In genomic region chr11:124079631-124080318, GRCh38 we compare ENCODE assay signal across 1 cellular context.
TF ChIP-seq lines count a peak whose summit lies in the region.

No MANE protein-coding gene starts in this region.

TF ChIP-seq in K562, 482 proteins besides CTCF, POLR2A, EP300 and RAD21 (continued from another document and continues in another):
- TF ChIP-seq, protein P1, sequence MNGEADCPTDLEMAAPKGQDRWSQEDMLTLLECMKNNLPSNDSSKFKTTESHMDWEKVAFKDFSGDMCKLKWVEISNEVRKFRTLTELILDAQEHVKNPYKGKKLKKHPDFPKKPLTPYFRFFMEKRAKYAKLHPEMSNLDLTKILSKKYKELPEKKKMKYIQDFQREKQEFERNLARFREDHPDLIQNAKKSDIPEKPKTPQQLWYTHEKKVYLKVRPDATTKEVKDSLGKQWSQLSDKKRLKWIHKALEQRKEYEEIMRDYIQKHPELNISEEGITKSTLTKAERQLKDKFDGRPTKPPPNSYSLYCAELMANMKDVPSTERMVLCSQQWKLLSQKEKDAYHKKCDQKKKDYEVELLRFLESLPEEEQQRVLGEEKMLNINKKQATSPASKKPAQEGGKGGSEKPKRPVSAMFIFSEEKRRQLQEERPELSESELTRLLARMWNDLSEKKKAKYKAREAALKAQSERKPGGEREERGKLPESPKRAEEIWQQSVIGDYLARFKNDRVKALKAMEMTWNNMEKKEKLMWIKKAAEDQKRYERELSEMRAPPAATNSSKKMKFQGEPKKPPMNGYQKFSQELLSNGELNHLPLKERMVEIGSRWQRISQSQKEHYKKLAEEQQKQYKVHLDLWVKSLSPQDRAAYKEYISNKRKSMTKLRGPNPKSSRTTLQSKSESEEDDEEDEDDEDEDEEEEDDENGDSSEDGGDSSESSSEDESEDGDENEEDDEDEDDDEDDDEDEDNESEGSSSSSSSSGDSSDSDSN (IDR thresholded peaks at IDR 0.05; ENCODE audit: borderline replicate concordance in 1 of 2, low read depth in 2 of 2, low read length in 2 of 2) = no peak
- peak; percentile 76 for TF ChIP-seq HES1 (IDR thresholded peaks at IDR 0.05; ENCODE audit: low read depth)
- TF ChIP-seq YBX1 (IDR thresholded peaks at IDR 0.05) = no peak
- peak; percentile 96 for TF ChIP-seq CBFA2T2 (conservative IDR thresholded peaks at IDR 0.05)
- TF ChIP-seq NFXL1 (CRISPR knock-in tag; IDR thresholded peaks at IDR 0.05) = no peak
- TF ChIP-seq SOX6 (IDR thresholded peaks at IDR 0.05) = peak; percentile 93
- TF ChIP-seq NONO (IDR thresholded peaks at IDR 0.05; ENCODE audit: low read depth in 2 of 2, low read length in 1 of 2) = 0 out of 4 replicates have a peak, but pooled peaks of 1 of the 2 experiments have one; percentile 27
- TF ChIP-seq, protein P2, sequence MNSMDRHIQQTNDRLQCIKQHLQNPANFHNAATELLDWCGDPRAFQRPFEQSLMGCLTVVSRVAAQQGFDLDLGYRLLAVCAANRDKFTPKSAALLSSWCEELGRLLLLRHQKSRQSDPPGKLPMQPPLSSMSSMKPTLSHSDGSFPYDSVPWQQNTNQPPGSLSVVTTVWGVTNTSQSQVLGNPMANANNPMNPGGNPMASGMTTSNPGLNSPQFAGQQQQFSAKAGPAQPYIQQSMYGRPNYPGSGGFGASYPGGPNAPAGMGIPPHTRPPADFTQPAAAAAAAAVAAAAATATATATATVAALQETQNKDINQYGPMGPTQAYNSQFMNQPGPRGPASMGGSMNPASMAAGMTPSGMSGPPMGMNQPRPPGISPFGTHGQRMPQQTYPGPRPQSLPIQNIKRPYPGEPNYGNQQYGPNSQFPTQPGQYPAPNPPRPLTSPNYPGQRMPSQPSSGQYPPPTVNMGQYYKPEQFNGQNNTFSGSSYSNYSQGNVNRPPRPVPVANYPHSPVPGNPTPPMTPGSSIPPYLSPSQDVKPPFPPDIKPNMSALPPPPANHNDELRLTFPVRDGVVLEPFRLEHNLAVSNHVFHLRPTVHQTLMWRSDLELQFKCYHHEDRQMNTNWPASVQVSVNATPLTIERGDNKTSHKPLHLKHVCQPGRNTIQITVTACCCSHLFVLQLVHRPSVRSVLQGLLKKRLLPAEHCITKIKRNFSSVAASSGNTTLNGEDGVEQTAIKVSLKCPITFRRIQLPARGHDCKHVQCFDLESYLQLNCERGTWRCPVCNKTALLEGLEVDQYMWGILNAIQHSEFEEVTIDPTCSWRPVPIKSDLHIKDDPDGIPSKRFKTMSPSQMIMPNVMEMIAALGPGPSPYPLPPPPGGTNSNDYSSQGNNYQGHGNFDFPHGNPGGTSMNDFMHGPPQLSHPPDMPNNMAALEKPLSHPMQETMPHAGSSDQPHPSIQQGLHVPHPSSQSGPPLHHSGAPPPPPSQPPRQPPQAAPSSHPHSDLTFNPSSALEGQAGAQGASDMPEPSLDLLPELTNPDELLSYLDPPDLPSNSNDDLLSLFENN (IDR thresholded peaks at IDR 0.05; ENCODE audit: low read depth in 2 of 2, low read length in 2 of 2) = peak in 1 of 2 experiments; percentile 93; a peak in 2 of 4 replicates
- TF ChIP-seq EHMT2 (IDR thresholded peaks at IDR 0.05) = 0 out of 2 replicates have a peak, but pooled peaks have one; percentile 25
- no peak for TF ChIP-seq ZKSCAN3 (CRISPR knock-in tag; IDR thresholded peaks at IDR 0.05)
- peak; percentile 85; the same call in 1 of the 2 replicates for TF ChIP-seq ZNF197 (CRISPR knock-in tag; IDR thresholded peaks at IDR 0.05; ENCODE audit: low read depth)
- TF ChIP-seq TRIM24 (IDR thresholded peaks at IDR 0.05) = peak; percentile 94 to 95
- no peak for TF ChIP-seq TBP (optimal IDR thresholded peaks at IDR 0.05; ENCODE audit: low read depth, low read length)
- TF ChIP-seq, protein P3, sequence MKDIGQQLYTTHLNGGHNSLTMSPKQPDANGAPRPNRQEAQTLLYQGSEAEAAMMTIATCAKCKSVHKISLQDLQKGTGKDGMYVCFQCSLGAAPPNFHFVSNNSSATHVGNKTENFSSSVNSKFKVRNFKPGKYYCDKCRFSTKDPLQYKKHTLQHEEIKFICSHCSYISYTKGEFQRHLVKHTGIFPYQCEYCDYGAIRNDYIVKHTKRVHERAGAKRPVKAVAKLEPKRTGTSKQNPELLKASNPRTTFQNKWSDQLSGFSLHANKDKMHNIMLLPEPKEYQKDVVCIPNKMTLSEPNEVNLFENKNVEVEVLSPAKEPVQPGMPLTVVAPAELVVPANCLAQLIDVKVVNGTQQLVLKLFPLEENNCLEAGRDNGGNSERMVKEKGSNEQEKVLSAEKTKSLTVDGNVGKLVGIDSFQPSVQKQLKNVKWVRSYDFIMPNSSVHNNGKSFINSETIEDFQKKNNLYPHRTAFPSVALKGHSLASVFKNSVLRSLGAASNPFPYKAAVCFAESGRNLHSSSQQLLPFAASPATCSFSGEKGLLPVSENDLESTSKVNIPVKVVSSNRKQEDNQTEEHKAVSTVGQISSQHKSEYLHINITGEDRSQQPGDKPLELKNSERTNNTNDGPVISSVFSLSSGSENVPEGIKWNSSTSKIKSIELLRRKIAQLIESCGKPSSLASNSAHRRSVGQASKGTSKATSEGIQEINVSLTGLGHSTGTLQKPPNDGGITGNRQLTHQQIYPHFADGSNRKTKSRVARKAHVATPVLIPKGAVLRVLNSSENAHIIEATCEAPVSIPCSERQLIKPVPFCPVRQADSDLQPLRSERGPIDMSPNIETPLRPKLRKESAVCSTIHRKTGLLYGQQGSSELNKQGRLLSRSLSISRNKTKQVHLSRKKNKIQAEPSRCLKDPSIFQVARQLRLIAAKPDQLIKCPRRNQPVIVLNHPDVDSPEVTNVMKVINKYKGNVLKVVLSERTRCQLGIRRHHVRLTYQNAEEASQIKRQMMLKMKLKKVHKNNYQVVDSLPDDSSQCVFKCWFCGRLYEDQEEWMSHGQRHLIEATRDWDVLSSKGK (CRISPR knock-in tag; IDR thresholded peaks at IDR 0.05) = 0 out of 2 replicates have a peak, but pooled peaks have one; percentile 41
- TF ChIP-seq FOSL1 (tag; conservative IDR thresholded peaks at IDR 0.05) = peak; percentile 96
- TF ChIP-seq ZNF76 (CRISPR knock-in tag; IDR thresholded peaks at IDR 0.05; ENCODE audit: borderline replicate concordance) = 0 out of 2 replicates have a peak, but pooled peaks have one; percentile 58
- TF ChIP-seq, protein P4, sequence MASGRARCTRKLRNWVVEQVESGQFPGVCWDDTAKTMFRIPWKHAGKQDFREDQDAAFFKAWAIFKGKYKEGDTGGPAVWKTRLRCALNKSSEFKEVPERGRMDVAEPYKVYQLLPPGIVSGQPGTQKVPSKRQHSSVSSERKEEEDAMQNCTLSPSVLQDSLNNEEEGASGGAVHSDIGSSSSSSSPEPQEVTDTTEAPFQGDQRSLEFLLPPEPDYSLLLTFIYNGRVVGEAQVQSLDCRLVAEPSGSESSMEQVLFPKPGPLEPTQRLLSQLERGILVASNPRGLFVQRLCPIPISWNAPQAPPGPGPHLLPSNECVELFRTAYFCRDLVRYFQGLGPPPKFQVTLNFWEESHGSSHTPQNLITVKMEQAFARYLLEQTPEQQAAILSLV (tag; IDR thresholded peaks at IDR 0.05) = no peak
- TF ChIP-seq NEUROD1 (IDR thresholded peaks at IDR 0.05; ENCODE audit: borderline replicate concordance, low read depth, low read length, partially characterized antibody) = peak; percentile 90
- peak; percentile 99 for TF ChIP-seq DPF2 (IDR thresholded peaks at IDR 0.05)
- TF ChIP-seq LEF1 (IDR thresholded peaks at IDR 0.05) = peak; percentile 91
- peak; percentile 28 to 33; a peak in 2 of 4 replicates for TF ChIP-seq TEAD1 (CRISPR knock-in tag; IDR thresholded peaks at IDR 0.05)
- peak; percentile 76; the same call in 1 of the 2 replicates for TF ChIP-seq ZBTB17 (CRISPR knock-in tag; IDR thresholded peaks at IDR 0.05)
- TF ChIP-seq E2F4 (CRISPR knock-in tag; IDR thresholded peaks at IDR 0.05; ENCODE audit: low read depth) = no peak
- peak; percentile 94 for TF ChIP-seq NFATC3 (IDR thresholded peaks at IDR 0.05)
- TF ChIP-seq HEY1 (CRISPR knock-in tag; IDR thresholded peaks at IDR 0.05; ENCODE audit: borderline replicate concordance) = no peak
- 0 out of 4 replicates have a peak, but pooled peaks of 1 of the 2 experiments have one; percentile 17 for TF ChIP-seq MLX (CRISPR knock-in tag; conservative IDR thresholded peaks at IDR 0.05)
- TF ChIP-seq KDM1A (IDR thresholded peaks at IDR 0.05) = peak; percentile 60 to 68; a peak in 2 of 4 replicates
- TF ChIP-seq GABPA (tag; conservative IDR thresholded peaks at IDR 0.05; ENCODE audit: low read depth) = no peak
- TF ChIP-seq, protein P5, sequence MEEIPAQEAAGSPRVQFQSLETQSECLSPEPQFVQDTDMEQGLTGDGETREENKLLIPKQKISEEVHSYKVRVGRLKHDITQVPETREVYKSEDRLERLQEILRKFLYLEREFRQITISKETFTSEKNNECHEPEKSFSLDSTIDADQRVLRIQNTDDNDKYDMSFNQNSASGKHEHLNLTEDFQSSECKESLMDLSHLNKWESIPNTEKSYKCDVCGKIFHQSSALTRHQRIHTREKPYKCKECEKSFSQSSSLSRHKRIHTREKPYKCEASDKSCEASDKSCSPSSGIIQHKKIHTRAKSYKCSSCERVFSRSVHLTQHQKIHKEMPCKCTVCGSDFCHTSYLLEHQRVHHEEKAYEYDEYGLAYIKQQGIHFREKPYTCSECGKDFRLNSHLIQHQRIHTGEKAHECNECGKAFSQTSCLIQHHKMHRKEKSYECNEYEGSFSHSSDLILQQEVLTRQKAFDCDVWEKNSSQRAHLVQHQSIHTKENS (CRISPR knock-in tag; IDR thresholded peaks at IDR 0.05) = no peak
- TF ChIP-seq KLF16 (IDR thresholded peaks at IDR 0.05) = peak; percentile 95
- TF ChIP-seq FOXM1 (IDR thresholded peaks at IDR 0.05; ENCODE audit: low read depth) = peak; percentile 92
- TF ChIP-seq FOXM1 (CRISPR knock-in tag; IDR thresholded peaks at IDR 0.05; ENCODE audit: low read depth) = no peak
- TF ChIP-seq ATF3 (IDR thresholded peaks at IDR 0.05) = peak; percentile 98
- peak; percentile 90; the same call in 1 of the 2 replicates for TF ChIP-seq ATF3 (CRISPR knock-in tag; conservative IDR thresholded peaks at IDR 0.05)
- TF ChIP-seq ZNF717 (CRISPR knock-in tag; IDR thresholded peaks at IDR 0.05) = no peak
- TF ChIP-seq RERE (CRISPR knock-in tag; IDR thresholded peaks at IDR 0.05; ENCODE audit: borderline replicate concordance) = no peak
- TF ChIP-seq SMARCA5 (IDR thresholded peaks at IDR 0.05) = 0 out of 2 replicates have a peak, but pooled peaks have one; percentile 14
- TF ChIP-seq HMG20B (CRISPR knock-in tag; IDR thresholded peaks at IDR 0.05) = no peak
- TF ChIP-seq ZNF217 (CRISPR knock-in tag; IDR thresholded peaks at IDR 0.05) = no peak
- TF ChIP-seq ZC3H11A (IDR thresholded peaks at IDR 0.05; ENCODE audit: low read depth, low read length) = peak; percentile 28; the same call in 1 of the 2 replicates
- peak; percentile 85 for TF ChIP-seq NFIC (IDR thresholded peaks at IDR 0.05)
- peak; percentile 86 for TF ChIP-seq ZEB2 (IDR thresholded peaks at IDR 0.05)
